1 cellular context compared by ENCODE assay signal in the genomic region with DNA sequence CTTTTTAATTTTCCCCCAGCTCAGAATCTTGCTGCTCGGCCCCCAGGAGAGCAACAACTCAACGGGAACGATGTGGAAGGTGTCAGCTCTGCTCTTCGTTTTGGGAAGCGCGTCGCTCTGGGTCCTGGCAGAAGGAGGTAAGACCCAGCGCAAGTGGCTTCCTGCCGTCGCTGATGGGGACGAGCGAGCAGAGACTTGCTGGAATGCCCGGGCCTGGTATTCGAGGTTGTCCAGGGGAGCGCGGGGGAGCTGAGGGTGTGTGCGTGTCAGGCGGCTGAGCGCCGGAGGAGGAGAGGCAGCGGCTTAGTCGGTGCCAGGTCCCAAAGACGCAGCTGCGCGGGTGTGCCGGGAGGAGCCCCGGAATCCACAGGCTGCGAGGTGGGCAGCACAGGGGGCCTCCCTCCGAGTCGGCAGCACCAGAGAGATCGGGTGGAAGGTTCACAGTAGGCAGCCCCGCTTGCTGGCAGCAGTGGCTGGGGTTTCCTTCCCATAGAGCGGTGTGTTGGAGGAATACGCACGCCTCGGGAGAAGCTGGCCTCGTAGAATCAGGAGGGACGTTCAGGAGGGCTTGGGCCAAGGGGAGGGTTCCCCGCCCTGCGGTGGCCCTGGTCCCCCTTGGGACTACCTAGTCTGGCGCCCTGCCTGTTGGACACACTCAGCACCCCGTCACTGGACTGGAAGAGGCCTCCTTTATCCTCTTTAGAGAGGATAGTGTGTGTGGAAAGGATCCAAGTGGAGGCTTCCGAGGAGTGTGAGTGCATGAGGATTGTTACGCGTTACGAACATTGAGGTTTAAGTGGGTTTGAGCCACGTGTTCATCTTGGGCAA.
TF ChIP-seq lines count a peak whose summit lies in the region.

No MANE protein-coding gene starts in this region.

TF ChIP-seq in H1, 55 proteins besides CTCF, POLR2A, EP300 and RAD21:
- TF ChIP-seq PHF8 (conservative IDR thresholded peaks at IDR 0.05; ENCODE audit: low read depth, low read length) (0 out of 2 replicates have a peak, but pooled peaks have one; percentile 9), TEAD4 (IDR thresholded peaks at IDR 0.05; ENCODE audit: low read depth, low read length) (peak; percentile 46; the same call in 1 of the 2 replicates), POU5F1 (IDR thresholded peaks at IDR 0.05; ENCODE audit: low read depth, low read length) (no peak), KDM5A (IDR thresholded peaks at IDR 0.05; ENCODE audit: low read length) (no peak), KDM4A (IDR thresholded peaks at IDR 0.05; ENCODE audit: low read depth, low read length, severe bottlenecking) (peak; percentile 53), RBBP5 (IDR thresholded peaks at IDR 0.05; ENCODE audit: borderline replicate concordance, low read depth, low read length) (0 out of 2 replicates have a peak, but pooled peaks have one; percentile 48), HDAC6 (IDR thresholded peaks at IDR 0.05; ENCODE audit: low read depth, low read length) (no peak), CEBPB (IDR thresholded peaks at IDR 0.05; ENCODE audit: low read depth, low read length) (no peak), BACH1 (IDR thresholded peaks at IDR 0.05; ENCODE audit: low read length) (no peak), CHD2 (IDR thresholded peaks at IDR 0.05; ENCODE audit: low read length) (no peak), SRF (IDR thresholded peaks at IDR 0.05; ENCODE audit: low read depth, low read length) (no peak), CHD7 (IDR thresholded peaks at IDR 0.05; ENCODE audit: insufficient replicate concordance, low read length) (no peak), ATF3 (IDR thresholded peaks at IDR 0.05; ENCODE audit: insufficient read depth, low read depth, low read length) (no peak), JUND (IDR thresholded peaks at IDR 0.05; ENCODE audit: low read length) (no peak), EZH2 (IDR thresholded peaks at IDR 0.05; ENCODE audit: low read depth, low read length, severe bottlenecking) (no peak), MAX (IDR thresholded peaks at IDR 0.05) (no peak), RFX5 (IDR thresholded peaks at IDR 0.05; ENCODE audit: borderline replicate concordance, low read depth, low read length) (no peak), HDAC2 (IDR thresholded peaks at IDR 0.05; ENCODE audit: borderline replicate concordance in 1 of 2, low read depth in 2 of 2, low read length in 2 of 2) (0 out of 4 replicates have a peak, but pooled peaks of 1 of the 2 experiments have one; percentile 63), JUN (IDR thresholded peaks at IDR 0.05; ENCODE audit: low read depth, low read length) (no peak), ASH2L (IDR thresholded peaks at IDR 0.05; ENCODE audit: low read length) (peak; percentile 41), SAP30 (IDR thresholded peaks at IDR 0.05; ENCODE audit: insufficient read depth, insufficient replicate concordance, low read length) (peak; percentile 61)
